8 cellular contexts compared by ENCODE assay signal in the genomic region with DNA sequence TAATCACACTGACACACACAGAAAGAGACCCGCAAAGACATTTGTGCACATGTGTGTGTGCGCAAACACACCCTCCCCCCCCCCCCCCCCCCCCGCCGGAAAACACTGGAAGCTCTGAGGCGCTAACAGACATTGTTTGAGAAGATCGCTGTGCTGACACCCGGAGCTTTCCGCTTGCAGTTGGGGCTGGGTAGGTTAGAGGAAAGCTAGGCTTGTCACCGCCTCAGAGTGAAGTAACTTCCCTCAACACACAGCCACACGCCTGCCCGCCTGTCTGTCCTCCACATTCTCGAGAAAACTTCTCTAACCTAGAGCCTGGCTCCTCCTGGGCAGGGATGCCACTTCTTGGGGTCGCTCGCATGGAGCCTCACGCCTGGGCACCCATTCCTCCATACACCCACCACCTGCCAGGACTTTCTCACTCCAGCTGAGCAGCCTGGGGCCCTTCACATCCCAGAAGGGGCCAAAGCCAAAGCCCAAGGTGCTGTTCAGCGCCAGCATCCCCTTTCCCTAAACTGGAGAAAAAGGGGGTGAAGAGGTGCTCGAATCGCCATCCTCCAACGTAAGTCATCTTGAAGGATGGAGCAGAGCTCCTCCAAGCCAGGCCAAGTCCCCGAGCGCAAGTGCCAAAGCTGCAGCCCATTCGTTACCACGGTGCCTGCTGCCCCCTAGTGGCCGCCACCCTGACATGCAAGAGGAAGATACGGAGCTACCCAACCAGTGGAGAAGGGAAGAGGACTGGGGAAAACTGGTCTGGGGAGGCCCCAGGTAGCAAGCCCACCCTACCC.
A peak's percentile ranks its signal among the peaks of the same experiment; 100 is the strongest.
DNase-seq lines count a peak whose midpoint lies in the region; ATAC-seq, FAIRE-seq and TF ChIP-seq lines count a peak whose summit lies in the region.

No MANE protein-coding gene starts in this region.

- no peaks in the 10 kb centered on the region for H3K79me2 ChIP-seq in GM12878 (ENCODE audit: control insufficient read depth, insufficient read depth, low read length)

- H3K27ac ChIP-seq in GM12878 (ENCODE audit: control insufficient read depth, insufficient read depth) (no peak overlapping the region), iPS DF 6.9 (ENCODE audit: low read length) (no peak overlapping the region)

- H3K9ac ChIP-seq in GM12878 (ENCODE audit: control insufficient read depth, insufficient read depth, low read length): no peak overlapping the region

- no peak for TF ChIP-seq EP300 in GM12878 (IDR thresholded peaks at IDR 0.05; ENCODE audit: borderline replicate concordance in 1 of 2, control insufficient read depth in 1 of 2, low read depth in 2 of 2, low read length in 2 of 2)

- POLR2A ChIA-PET in GM12878 (lab: Charles Lee): interaction anchor here (0.5 to 2.2 kb wide), 3 partner anchors 151 to 568 kb away, joined by 3 to 5 read pairs (median 4); no protein-coding TSS in a partner anchor

- TF ChIP-seq CTCF in GM12878 (IDR thresholded peaks at IDR 0.05 in 2 of 3, conservative IDR thresholded peaks at IDR 0.05 in 1 of 3; ENCODE audit: control insufficient read depth in 2 of 3, extremely low read depth in 1 of 3, insufficient read depth in 1 of 3, low read depth in 3 of 3, low read length in 3 of 3): peak; percentile 90 to 95 (median 92)

- no peaks in the 10 kb centered on the region for H3K27me3 ChIP-seq in GM12878 (replicated peaks in 1 of 2; ENCODE audit: control insufficient read depth in 2 of 2, insufficient read depth in 2 of 2, low read length in 1 of 2)
- H3K27me3 ChIP-seq in iPS DF 6.9 (ENCODE audit: control insufficient read depth, insufficient read depth, low read length): no peaks in the 10 kb centered on the region

- DNase-seq in GF-D8 (lab: John Stamatoyannopoulos, UW) (peak; percentile 57), NCI-H128 (lab: John Stamatoyannopoulos, UW; ENCODE audit: unreplicated experiment) (peak; percentile 20), UCSD-AML1 (lab: John Stamatoyannopoulos, UW; ENCODE audit: unreplicated experiment) (peak; percentile 68), GM12878 (ENCODE audit: low read depth, low spot score) (peak; percentile 5), iPS DF 6.9 (ENCODE audit: low read depth, low spot score) (peak; percentile 66)
- peak; percentile 57 to 75 for DNase-seq in stimulated activated CD4-positive, alpha-beta T cell treated with anti-CD3 and anti-CD28 coated beads, Interleukin-12 subunit alpha, Interleukin-12 subunit beta, amount 100 ng/mL, for 24 hours (ENCODE audit: low read depth in 2 of 2)

- H4K20me1 ChIP-seq in GM12878 (ENCODE audit: control insufficient read depth, insufficient read depth): peaks cover 4% of the 10 kb centered on the region; the same call in 1 of the 2 replicates

- intact Hi-C loops in GM12878 (cut with micrococcal nuclease; ENCODE audit: unreplicated experiment): loop anchor here (1.0 to 10.0 kb wide), 2 partner anchors 152 to 392 kb away; a partner anchor contains a TSS

- BruUV-seq in GM12878 (replicated peaks; lab: Mats Ljungman, UMichigan): no TSS peak

- FAIRE-seq in GM12878 (lab: Jason Lieb, UNC): peak; percentile 88

- H3K4me2 ChIP-seq in GM12878 (ENCODE audit: control insufficient read depth, insufficient read depth): no peak overlapping the region

- TF ChIP-seq POLR2A in GM12878 (IDR thresholded peaks at IDR 0.05; ENCODE audit: low read depth, low read length): no peak

- H3K4me3 ChIP-seq in GM12878: no peak overlapping the region
- H3K4me3 ChIP-seq in iPS DF 6.9 (ENCODE audit: low read length): no peak overlapping the region

- H3K9me3 ChIP-seq in GM12878 (replicated peaks; ENCODE audit: control insufficient read depth, insufficient read depth, low read length) (no peaks in the 10 kb centered on the region), iPS DF 6.9 (ENCODE audit: control insufficient read depth, insufficient read depth, low read length) (no peaks in the 10 kb centered on the region)

- RAD21 ChIA-PET in GM12878 (lab: Charles Lee; ENCODE audit: unreplicated experiment): interaction anchor here (0.6 to 7.1 kb wide), 19 partner anchors 15 to 566 kb away, joined by 3 to 170 read pairs (median 4); a partner anchor contains a TSS

- TF ChIP-seq RAD21 in GM12878 (IDR thresholded peaks at IDR 0.05; ENCODE audit: insufficient read depth, low read depth, low read length): peak; percentile 70

- SMC1A ChIA-PET in GM12878 (lab: Charles Lee; ENCODE audit: uncharacterized antibody, unreplicated experiment): interaction anchor here (0.7 to 2.9 kb wide), 17 partner anchors 11 to 473 kb away, joined by 3 to 68 read pairs (median 4); no protein-coding TSS in a partner anchor

- in situ Hi-C loops in GM12878 (cut with MboI): no loop called here

- no peak overlapping the region for H2AFZ ChIP-seq in GM12878 (ENCODE audit: control insufficient read depth, low read depth, low read length)

- H3K4me1 ChIP-seq in GM12878 (ENCODE audit: control insufficient read depth, insufficient read depth, low read length) (no peaks in the 10 kb centered on the region), iPS DF 6.9 (ENCODE audit: control insufficient read depth, insufficient read depth, low read length) (no peaks in the 10 kb centered on the region; the same call in none of the 2 replicates)

- CTCF ChIA-PET in GM12878 (lab: Yijun Ruan, JAX): interaction anchor here (0.5 to 17.7 kb wide), 64 partner anchors 9 to 527 kb away, joined by 3 to 415 read pairs (median 4); a partner anchor contains a TSS

- H3K36me3 ChIP-seq in GM12878 (ENCODE audit: control insufficient read depth in 2 of 2, insufficient read depth in 2 of 2, low read length in 1 of 2) (peaks cover 13% of the 10 kb centered on the region in 2 experiments; a peak in 3 of 4 replicates), iPS DF 6.9 (ENCODE audit: control insufficient read depth, insufficient read depth, low read length) (no peaks in the 10 kb centered on the region)

- ATAC-seq in GM12878 (peak; percentile 89), HG03045 (IDR thresholded peaks at IDR 0.05; ENCODE audit: unreplicated experiment) (no peak), GM18511 (IDR thresholded peaks at IDR 0.05; ENCODE audit: unreplicated experiment) (no peak)

- WGBS in GM12878 (ENCODE audit: insufficient coverage, insufficient replicate concordance, low lambda C conversion rate, missing lambda C conversion rate): 62% methylated on average over 22 of the region's 25 CpGs
- WGBS in iPS DF 6.9 (ENCODE audit: insufficient coverage, insufficient read length): no CpG with 5 or more reads among the region's 25 CpGs

TF ChIP-seq in GM12878, 131 proteins besides CTCF, POLR2A, EP300 and RAD21 (continues in another document):
- TF ChIP-seq LARP7 (IDR thresholded peaks at IDR 0.05) (peak; percentile 41; the same call in 1 of the 2 replicates), NRF1 (conservative IDR thresholded peaks at IDR 0.05; ENCODE audit: low read depth, low read length) (no peak), CEBPB (IDR thresholded peaks at IDR 0.05; ENCODE audit: borderline replicate concordance in 1 of 2, low read depth in 2 of 2, low read length in 2 of 2) (no peak), SMC3 (IDR thresholded peaks at IDR 0.05; ENCODE audit: borderline replicate concordance, low read length) (peak; percentile 67), MEF2B (IDR thresholded peaks at IDR 0.05; ENCODE audit: partially characterized antibody, poor library complexity, severe bottlenecking) (no peak), YY1 (IDR thresholded peaks at IDR 0.05; ENCODE audit: low read depth, low read length) (0 out of 2 replicates have a peak, but pooled peaks have one; percentile 36), KAT2A (conservative IDR thresholded peaks at IDR 0.05; ENCODE audit: control insufficient read depth, low read depth, low read length) (no peak), TCF3 (IDR thresholded peaks at IDR 0.05; ENCODE audit: borderline replicate concordance, insufficient read depth, low read depth, low read length) (no peak)
- TF ChIP-seq, protein P1, sequence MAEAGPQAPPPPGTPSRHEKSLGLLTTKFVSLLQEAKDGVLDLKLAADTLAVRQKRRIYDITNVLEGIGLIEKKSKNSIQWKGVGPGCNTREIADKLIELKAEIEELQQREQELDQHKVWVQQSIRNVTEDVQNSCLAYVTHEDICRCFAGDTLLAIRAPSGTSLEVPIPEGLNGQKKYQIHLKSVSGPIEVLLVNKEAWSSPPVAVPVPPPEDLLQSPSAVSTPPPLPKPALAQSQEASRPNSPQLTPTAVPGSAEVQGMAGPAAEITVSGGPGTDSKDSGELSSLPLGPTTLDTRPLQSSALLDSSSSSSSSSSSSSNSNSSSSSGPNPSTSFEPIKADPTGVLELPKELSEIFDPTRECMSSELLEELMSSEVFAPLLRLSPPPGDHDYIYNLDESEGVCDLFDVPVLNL (IDR thresholded peaks at IDR 0.05; ENCODE audit: low read depth, low read length): no peak
- TF ChIP-seq, protein P2, sequence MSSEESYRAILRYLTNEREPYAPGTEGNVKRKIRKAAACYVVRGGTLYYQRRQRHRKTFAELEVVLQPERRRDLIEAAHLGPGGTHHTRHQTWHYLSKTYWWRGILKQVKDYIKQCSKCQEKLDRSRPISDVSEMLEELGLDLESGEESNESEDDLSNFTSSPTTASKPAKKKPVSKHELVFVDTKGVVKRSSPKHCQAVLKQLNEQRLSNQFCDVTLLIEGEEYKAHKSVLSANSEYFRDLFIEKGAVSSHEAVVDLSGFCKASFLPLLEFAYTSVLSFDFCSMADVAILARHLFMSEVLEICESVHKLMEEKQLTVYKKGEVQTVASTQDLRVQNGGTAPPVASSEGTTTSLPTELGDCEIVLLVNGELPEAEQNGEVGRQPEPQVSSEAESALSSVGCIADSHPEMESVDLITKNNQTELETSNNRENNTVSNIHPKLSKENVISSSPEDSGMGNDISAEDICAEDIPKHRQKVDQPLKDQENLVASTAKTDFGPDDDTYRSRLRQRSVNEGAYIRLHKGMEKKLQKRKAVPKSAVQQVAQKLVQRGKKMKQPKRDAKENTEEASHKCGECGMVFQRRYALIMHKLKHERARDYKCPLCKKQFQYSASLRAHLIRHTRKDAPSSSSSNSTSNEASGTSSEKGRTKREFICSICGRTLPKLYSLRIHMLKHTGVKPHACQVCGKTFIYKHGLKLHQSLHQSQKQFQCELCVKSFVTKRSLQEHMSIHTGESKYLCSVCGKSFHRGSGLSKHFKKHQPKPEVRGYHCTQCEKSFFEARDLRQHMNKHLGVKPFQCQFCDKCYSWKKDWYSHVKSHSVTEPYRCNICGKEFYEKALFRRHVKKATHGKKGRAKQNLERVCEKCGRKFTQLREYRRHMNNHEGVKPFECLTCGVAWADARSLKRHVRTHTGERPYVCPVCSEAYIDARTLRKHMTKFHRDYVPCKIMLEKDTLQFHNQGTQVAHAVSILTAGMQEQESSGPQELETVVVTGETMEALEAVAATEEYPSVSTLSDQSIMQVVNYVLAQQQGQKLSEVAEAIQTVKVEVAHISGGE (CRISPR knock-in tag; IDR thresholded peaks at IDR 0.05): no peak

Comparison
In these comparisons a context has a peak if more than half of its experiments do, and no peak if none do; other contexts are left out.
1. DNase-seq: peak in every context shown above with its lines; median percentile 68 in UCSD-AML1; 66 in iPS DF 6.9; 66 in stimulated activated CD4-positive, alpha-beta T cell treated with anti-CD3 and anti-CD28 coated beads, Interleukin-12 subunit alpha, Interleukin-12 subunit beta, amount 100 ng/mL, for 24 hours; 57 in GF-D8; 20 in NCI-H128; 5 in GM12878.